ENCODE assay signal across 28 cellular contexts in the genomic region with DNA sequence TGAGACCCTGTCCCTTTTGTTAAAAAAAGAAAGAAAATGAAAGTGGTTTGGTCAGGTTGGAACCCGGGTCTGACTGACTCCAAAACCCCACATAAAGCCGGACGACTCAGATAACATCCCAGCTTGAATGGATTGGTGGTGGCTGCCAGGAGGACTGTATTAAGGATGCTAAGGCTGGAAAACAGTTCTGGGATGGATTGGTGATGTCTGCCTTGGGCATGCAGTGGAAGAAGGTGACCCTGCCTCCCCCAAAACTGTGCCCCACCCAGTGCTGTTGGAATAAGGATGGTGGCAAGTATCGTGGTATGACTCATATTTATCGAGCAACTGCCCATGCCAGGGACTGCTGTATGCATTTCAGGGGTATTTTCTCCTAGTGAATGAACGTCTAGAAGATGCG.
"Had no signal": no experiment of that assay in that cellular context is flagged by ENCODE, and none has a peak within 500 bp of the region (broad histone marks: within the 10 kb centered on the region; RNA-seq: fewer than 3 reads in every experiment).

No MANE protein-coding gene starts in this region.

- H3K36me3 ChIP-seq: heart left ventricle, neural progenitor cell, right atrium auricular region, stomach, thyroid gland, upper lobe of left lung, vagina, WERI-Rb-1 had no signal

- H3K4me2 ChIP-seq: neural progenitor cell, smooth muscle cell had no signal

- ATAC-seq: activated naive CD8-positive, alpha-beta T cell treated with anti-CD3 and anti-CD28 coated beads, Interleukin-2, amount 50 U/mL, for 24 hours; activated T-cell treated with anti-CD3 and anti-CD28 coated beads, Interleukin-2, amount 50 U/mL, for 4 hours; activated T-helper 17 cell treated with anti-CD3 and anti-CD28 coated beads, Interleukin-2, amount 50 U/mL, for 72 hours; foreskin keratinocyte; heart left ventricle; naive thymus-derived CD8-positive, alpha-beta T cell; stimulated activated naive B cell treated with anti-CD40 and anti-IgM and Interleukin-4, amounts not matched to agents 10 μg/mL and 1 μg/mL and 100 μg/mL, for 72 hours had no signal

- H3K27me3 ChIP-seq: right atrium auricular region, thyroid gland, upper lobe of left lung, vagina had no signal

- DNase-seq: activated CD4-positive, alpha-beta memory T cell treated with anti-CD3 and anti-CD28 coated beads for 36 hours; activated CD4-positive, alpha-beta T cell treated with anti-CD3 and anti-CD28 coated beads, Interleukin-2, amount 10 ng/mL, durations not matched to agents 24 days and 14 days; activated CD4-positive, CD25-positive, alpha-beta regulatory T cell treated with anti-CD3 and anti-CD28 coated beads, Interleukin-2, amount 50 U/mL, for 72 hours; activated CD8-positive, alpha-beta memory T cell treated with anti-CD3 and anti-CD28 coated beads, Interleukin-2, amount 50 U/mL, for 48 hours; activated gamma-delta T cell treated with Interleukin-2 at 50 U/mL for 16 hours; activated naive CD8-positive, alpha-beta T cell treated with anti-CD3 and anti-CD28 coated beads, Interleukin-2, amount 50 U/mL, for 24 hours; activated T-cell treated with anti-CD3 and anti-CD28 coated beads, Interleukin-2, amount 50 U/mL, for 4 hours; amygdala; caudate nucleus; cortex of kidney; foreskin keratinocyte; heart left ventricle; hypothalamus; midbrain; naive thymus-derived CD8-positive, alpha-beta T cell; occipital lobe; stimulated activated CD4-positive, alpha-beta T cell treated with anti-CD3 and anti-CD28 coated beads, Interleukin-1b, Interleukin-23, amount 100 ng/mL, for 48 hours; stimulated activated naive B cell treated with anti-CD40 and anti-IgM and Interleukin-4, amounts not matched to agents 10 μg/mL and 1 μg/mL and 100 μg/mL, for 72 hours; stomach; T1000; thyroid gland; upper lobe of left lung; WERI-Rb-1 had no signal

- H2AFZ ChIP-seq: neural progenitor cell had no signal

- H3K9me3 ChIP-seq: right atrium auricular region, stomach, thyroid gland, upper lobe of left lung, vagina had no signal

- H3K27ac ChIP-seq: foreskin keratinocyte, heart left ventricle, neural progenitor cell, right atrium auricular region, stomach, thyroid gland, upper lobe of left lung, vagina, WERI-Rb-1 had no signal

- H3K4me1 ChIP-seq: foreskin keratinocyte, neural progenitor cell had no signal

- H3K9ac ChIP-seq: neural progenitor cell had no signal

- H3K4me3 ChIP-seq: heart left ventricle, neural progenitor cell, right atrium auricular region, smooth muscle cell, stomach, thyroid gland, upper lobe of left lung, vagina had no signal
